Comparison of ENCODE assay signal across 29 cellular contexts in the genomic region with DNA sequence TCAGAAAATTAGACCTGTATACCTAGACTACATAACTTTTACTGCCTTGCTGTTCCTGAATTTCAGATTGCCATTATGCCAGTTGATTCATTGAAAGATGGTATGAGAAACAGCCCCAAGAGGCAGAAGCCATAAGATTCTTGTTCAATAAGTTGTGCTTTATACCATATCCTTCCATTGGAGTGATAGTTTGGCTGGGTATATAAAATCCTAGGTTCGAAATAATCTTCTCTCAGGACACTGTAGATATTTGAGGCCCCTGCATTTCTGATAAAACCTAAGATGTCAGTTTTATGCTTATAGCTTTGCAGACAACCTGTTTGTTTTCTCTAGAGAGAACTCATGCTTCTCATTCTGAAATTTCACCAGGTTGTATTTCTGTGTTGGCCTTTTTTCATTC. TPM values are rescaled to one million over a fixed set of nuclear protein-coding genes. Genes with fewer than 3 reads are reported as not detected.
"Had no signal": no experiment of that assay in that cellular context is flagged by ENCODE, and none has a peak within 500 bp of the region (broad histone marks: within the 10 kb centered on the region; RNA-seq: fewer than 3 reads in every experiment).

No MANE protein-coding gene starts in this region.

- H3K4me3 Mint-ChIP-seq: dendritic cell treated with granulocyte-macrophage colony-stimulating factor and Interleukin-4, amounts not matched to agents 40 ng/mL and 50 ng/mL, for 4 days; effector memory CD8-positive, alpha-beta T cell; endodermal cell had no signal

- H3K27ac ChIP-seq: colonic mucosa, coronary artery, dorsolateral prefrontal cortex, epithelial cell of prostate, esophagus muscularis mucosa, esophagus squamous epithelium, foreskin keratinocyte, gastrocnemius medialis, gastroesophageal sphincter, heart left ventricle, heart right ventricle had no signal

- H3K4me3 ChIP-seq: colonic mucosa, coronary artery, dorsolateral prefrontal cortex, esophagus muscularis mucosa, esophagus squamous epithelium, gastrocnemius medialis, gastroesophageal sphincter, heart left ventricle, heart right ventricle had no signal

- ATAC-seq: effector memory CD8-positive, alpha-beta T cell; esophagus mucosa; foreskin keratinocyte; gastrocnemius medialis; gastroesophageal sphincter; heart left ventricle; heart right ventricle had no signal

- H3K4me1 ChIP-seq: colonic mucosa, esophagus muscularis mucosa, foreskin keratinocyte, gastrocnemius medialis, gastroesophageal sphincter had no signal

- FAIRE-seq: colon, endometrium, endothelial cell of umbilical vein, frontal cortex had no signal

- H3K9me3 ChIP-seq: colonic mucosa, gastrocnemius medialis had no signal

- H3K27ac Mint-ChIP-seq: dendritic cell treated with granulocyte-macrophage colony-stimulating factor and Interleukin-4, amounts not matched to agents 40 ng/mL and 50 ng/mL, for 4 days; effector memory CD8-positive, alpha-beta T cell; endodermal cell had no signal

- H3K27me3 ChIP-seq: colonic mucosa, gastrocnemius medialis had no signal

- H3K36me3 ChIP-seq: colonic mucosa, esophagus muscularis mucosa, esophagus squamous epithelium, gastrocnemius medialis, gastroesophageal sphincter, heart left ventricle, heart right ventricle had no signal

- H3K9me3 Mint-ChIP-seq: effector memory CD8-positive, alpha-beta T cell had no signal

- DNase-seq: colonic mucosa; cortex of kidney; dermis blood vessel endothelial cell; dorsolateral prefrontal cortex; effector CD4-positive, alpha-beta T cell; effector CD8-positive, alpha-beta T cell; effector memory CD4-positive, alpha-beta T cell; effector memory CD8-positive, alpha-beta T cell; endodermal cell; erythroblast; esophagus squamous epithelium; foreskin fibroblast; foreskin keratinocyte; foreskin melanocyte; gastrocnemius medialis; glutamatergic neuron; heart left ventricle; heart right ventricle had no signal

RNA-seq across cellular contexts. Expression of a gene that starts 9.6 kb away (rescaled TPM):
- total RNA-seq: dermis blood vessel endothelial cell, dermis microvascular lymphatic vessel endothelial cell, endothelial cell of umbilical vein had no signal
- polyA plus RNA-seq: endothelial cell of umbilical vein had no signal
